In the genomic region with DNA sequence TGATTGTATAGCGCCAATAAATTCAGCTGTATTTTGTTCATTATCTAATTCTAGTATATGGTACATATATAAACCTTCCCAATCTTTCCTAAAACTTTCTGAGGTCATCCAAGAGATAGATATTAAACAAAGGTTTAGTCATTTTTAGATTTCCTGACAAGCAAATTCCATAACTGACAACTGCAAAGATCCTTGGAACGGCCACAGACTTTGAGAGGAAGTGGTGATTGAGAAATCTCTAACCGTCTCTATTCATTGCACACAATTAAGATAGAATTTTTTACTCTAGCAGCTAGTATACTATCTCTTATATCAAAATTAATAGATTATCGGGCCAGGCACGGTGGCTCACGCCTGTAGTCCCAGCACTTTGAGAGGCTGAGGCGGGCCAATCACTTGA, we compare ENCODE assay signal across 1 cellular context.
TF ChIP-seq lines count a peak whose summit lies in the region.

No MANE protein-coding gene starts in this region.

TF ChIP-seq in endothelial cell of umbilical vein, 7 proteins besides CTCF, POLR2A, EP300 and RAD21:
- peak; percentile 22 for TF ChIP-seq GATA2 (IDR thresholded peaks at IDR 0.05; ENCODE audit: insufficient read depth, insufficient read length, low read depth, low read length)
- TF ChIP-seq EZH2 (IDR thresholded peaks at IDR 0.05; ENCODE audit: borderline replicate concordance, low read depth, low read length, severe bottlenecking): no peak
- TF ChIP-seq FOS (IDR thresholded peaks at IDR 0.05; ENCODE audit: borderline replicate concordance, insufficient read depth, low read length): peak; percentile 40
- no peak for TF ChIP-seq POLR2AphosphoS5 (IDR thresholded peaks at IDR 0.05; ENCODE audit: insufficient read depth, low read depth, low read length)
